ENCODE assay signal across 12 cellular contexts in genomic region chr12:106767954-106768501, GRCh38. TPM values are rescaled to one million over a fixed set of nuclear protein-coding genes. Genes with fewer than 3 reads are reported as not detected.
A peak's percentile ranks its signal among the peaks of the same experiment; 100 is the strongest.
DNase-seq lines count a peak whose midpoint lies in the region; ATAC-seq, FAIRE-seq and TF ChIP-seq lines count a peak whose summit lies in the region.
"Had no signal": no experiment of that assay in that cellular context is flagged by ENCODE, and none has a peak within 500 bp of the region (broad histone marks: within the 10 kb centered on the region; RNA-seq: fewer than 3 reads in every experiment).

No MANE protein-coding gene starts in this region.

- TF ChIP-seq RAD21 in SK-N-SH (IDR thresholded peaks at IDR 0.05; ENCODE audit: low read length) = no peak

- no peak overlapping the region for H3K4me2 ChIP-seq in SK-N-SH

- H3K9me3 ChIP-seq in SK-N-SH = no peaks in the 10 kb centered on the region
- H3K9me3 ChIP-seq: sigmoid colon had no signal

- no peak overlapping the region for H3K4me3 ChIP-seq in SK-N-SH (ENCODE audit: low read depth in 2 of 2, low read length in 1 of 2)
- H3K4me3 ChIP-seq in cardiac fibroblast (replicated peaks in 1 of 2; ENCODE audit: low read depth in 2 of 2, low read length in 2 of 2) = no peak overlapping the region
- H3K4me3 ChIP-seq: sigmoid colon had no signal

- TF ChIP-seq CTCF in SK-N-SH (IDR thresholded peaks at IDR 0.05) (no peak), cardiac fibroblast (IDR thresholded peaks at IDR 0.05; ENCODE audit: low read depth, low read length) (no peak)

- no peaks in the 10 kb centered on the region for H4K20me1 ChIP-seq in SK-N-SH (ENCODE audit: insufficient read depth)

- FAIRE-seq in urothelium cell line (lab: Jason Lieb, UNC) = no peak
- FAIRE-seq: bronchial epithelial cell had no signal

- H3K9ac ChIP-seq in SK-N-SH = no peak overlapping the region

- H3K4me1 ChIP-seq in SK-N-SH (ENCODE audit: control insufficient read depth in 1 of 2, insufficient read depth in 2 of 2, low read depth in 1 of 2, low read length in 1 of 2) = peaks cover 0 to 3% of the 10 kb centered on the region in 2 experiments; a peak in 2 of 4 replicates

- peak overlapping the region; percentile 40; the same call in 1 of the 2 replicates for H2AFZ ChIP-seq in SK-N-SH (ENCODE audit: low read depth)

- no peaks in the 10 kb centered on the region for H3K27me3 ChIP-seq in SK-N-SH (ENCODE audit: insufficient read depth)

- DNase-seq in SK-N-SH (no peak), cardiac fibroblast (ENCODE audit: low read depth in 2 of 2) (peak; percentile 24 to 84), left lobe of liver (ENCODE audit: low spot score) (peak; percentile 84), urothelium cell line (ENCODE audit: low spot score) (peak; percentile 15), CD1c-positive myeloid dendritic cell (ENCODE audit: extremely low spot score) (no peak)
- DNase-seq: activated CD8-positive, alpha-beta memory T cell treated with anti-CD3 and anti-CD28 coated beads, Interleukin-2, amount 50 U/mL, for 4 hours; foreskin melanocyte; sigmoid colon had no signal

- TF ChIP-seq EP300 in SK-N-SH (IDR thresholded peaks at IDR 0.05; ENCODE audit: borderline replicate concordance in 1 of 2, low read depth in 1 of 2, low read length in 1 of 2) = no peak

- H3K79me2 ChIP-seq in SK-N-SH (ENCODE audit: insufficient read depth) = no peaks in the 10 kb centered on the region

- POLR2A ChIA-PET in SK-N-SH (lab: Yijun Ruan, JAX) = no interaction called here

- ATAC-seq in SK-N-SH treated with all-trans-retinoic acid at 6 μM for 48 hours (no peak), left lobe of liver (peak; percentile 66), HG03097 (IDR thresholded peaks at IDR 0.05; ENCODE audit: low FRiP score, unreplicated experiment) (no peak), HG02759 (IDR thresholded peaks at IDR 0.05; ENCODE audit: unreplicated experiment) (no peak)

- no peaks in the 10 kb centered on the region for H3K9me2 ChIP-seq in SK-N-SH

- peaks cover 6% of the 10 kb centered on the region for H3F3A ChIP-seq in SK-N-SH (replicated peaks; ENCODE audit: insufficient read depth)

- WGBS in SK-N-SH (ENCODE audit: low lambda C conversion rate) = 57% methylated on average over 8 of the region's 8 CpGs

- peaks cover 0 to 2% of the 10 kb centered on the region in 2 experiments for H3K36me3 ChIP-seq in SK-N-SH (replicated peaks in 1 of 2; ENCODE audit: control insufficient read depth in 1 of 2, insufficient read depth in 2 of 2, low read length in 1 of 2)
- H3K36me3 ChIP-seq: sigmoid colon had no signal

- H3K27ac ChIP-seq in SK-N-SH (ENCODE audit: low read depth in 2 of 2, low read length in 1 of 2) = no peak overlapping the region
- H3K27ac ChIP-seq: sigmoid colon had no signal

- CTCF ChIA-PET in SK-N-SH (lab: Yijun Ruan, JAX) = interaction anchor here (0.6 to 1.2 kb wide), 2 partner anchors 151 to 377 kb away, joined by 3 read pairs; no protein-coding TSS in a partner anchor

TF ChIP-seq in SK-N-SH, 30 proteins besides CTCF, POLR2A, EP300 and RAD21 (continues in another document):
- no peak for TF ChIP-seq FOSL2 (IDR thresholded peaks at IDR 0.05; ENCODE audit: borderline replicate concordance, low read depth)
- TF ChIP-seq USF1 (IDR thresholded peaks at IDR 0.05; ENCODE audit: borderline replicate concordance, low read depth) = no peak
- TF ChIP-seq YY1 (IDR thresholded peaks at IDR 0.05; ENCODE audit: low read depth) = no peak
- TF ChIP-seq, protein P1, sequence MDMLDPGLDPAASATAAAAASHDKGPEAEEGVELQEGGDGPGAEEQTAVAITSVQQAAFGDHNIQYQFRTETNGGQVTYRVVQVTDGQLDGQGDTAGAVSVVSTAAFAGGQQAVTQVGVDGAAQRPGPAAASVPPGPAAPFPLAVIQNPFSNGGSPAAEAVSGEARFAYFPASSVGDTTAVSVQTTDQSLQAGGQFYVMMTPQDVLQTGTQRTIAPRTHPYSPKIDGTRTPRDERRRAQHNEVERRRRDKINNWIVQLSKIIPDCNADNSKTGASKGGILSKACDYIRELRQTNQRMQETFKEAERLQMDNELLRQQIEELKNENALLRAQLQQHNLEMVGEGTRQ (IDR thresholded peaks at IDR 0.05; ENCODE audit: borderline replicate concordance, low read depth, low read length) = no peak
- TF ChIP-seq, protein P2, sequence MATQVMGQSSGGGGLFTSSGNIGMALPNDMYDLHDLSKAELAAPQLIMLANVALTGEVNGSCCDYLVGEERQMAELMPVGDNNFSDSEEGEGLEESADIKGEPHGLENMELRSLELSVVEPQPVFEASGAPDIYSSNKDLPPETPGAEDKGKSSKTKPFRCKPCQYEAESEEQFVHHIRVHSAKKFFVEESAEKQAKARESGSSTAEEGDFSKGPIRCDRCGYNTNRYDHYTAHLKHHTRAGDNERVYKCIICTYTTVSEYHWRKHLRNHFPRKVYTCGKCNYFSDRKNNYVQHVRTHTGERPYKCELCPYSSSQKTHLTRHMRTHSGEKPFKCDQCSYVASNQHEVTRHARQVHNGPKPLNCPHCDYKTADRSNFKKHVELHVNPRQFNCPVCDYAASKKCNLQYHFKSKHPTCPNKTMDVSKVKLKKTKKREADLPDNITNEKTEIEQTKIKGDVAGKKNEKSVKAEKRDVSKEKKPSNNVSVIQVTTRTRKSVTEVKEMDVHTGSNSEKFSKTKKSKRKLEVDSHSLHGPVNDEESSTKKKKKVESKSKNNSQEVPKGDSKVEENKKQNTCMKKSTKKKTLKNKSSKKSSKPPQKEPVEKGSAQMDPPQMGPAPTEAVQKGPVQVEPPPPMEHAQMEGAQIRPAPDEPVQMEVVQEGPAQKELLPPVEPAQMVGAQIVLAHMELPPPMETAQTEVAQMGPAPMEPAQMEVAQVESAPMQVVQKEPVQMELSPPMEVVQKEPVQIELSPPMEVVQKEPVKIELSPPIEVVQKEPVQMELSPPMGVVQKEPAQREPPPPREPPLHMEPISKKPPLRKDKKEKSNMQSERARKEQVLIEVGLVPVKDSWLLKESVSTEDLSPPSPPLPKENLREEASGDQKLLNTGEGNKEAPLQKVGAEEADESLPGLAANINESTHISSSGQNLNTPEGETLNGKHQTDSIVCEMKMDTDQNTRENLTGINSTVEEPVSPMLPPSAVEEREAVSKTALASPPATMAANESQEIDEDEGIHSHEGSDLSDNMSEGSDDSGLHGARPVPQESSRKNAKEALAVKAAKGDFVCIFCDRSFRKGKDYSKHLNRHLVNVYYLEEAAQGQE (IDR thresholded peaks at IDR 0.05; ENCODE audit: low read depth, low read length) = no peak

TF ChIP-seq in SK-N-SH treated with all-trans-retinoic acid at 6 μM for 48 hours, 23 proteins besides CTCF, POLR2A, EP300 and RAD21:
- TF ChIP-seq ZFP30 (CRISPR knock-in tag; IDR thresholded peaks at IDR 0.05) (no peak), TSHZ2 (CRISPR knock-in tag; IDR thresholded peaks at IDR 0.05) (no peak), TOX (CRISPR knock-in tag; IDR thresholded peaks at IDR 0.05; ENCODE audit: borderline replicate concordance) (no peak), TCF4 (CRISPR knock-in tag; IDR thresholded peaks at IDR 0.05; ENCODE audit: borderline replicate concordance) (no peak), ZC3H10 (CRISPR knock-in tag; IDR thresholded peaks at IDR 0.05) (no peak), ARNTL (CRISPR knock-in tag; IDR thresholded peaks at IDR 0.05; ENCODE audit: borderline replicate concordance, low read depth) (no peak)

RNA-seq across cellular contexts. Expression of gene RIC8B, which starts 6.5 kb away (rescaled TPM):
- 6.2 and 9.2 TPM in 2 replicates for polyA plus RNA-seq in SK-N-SH (2012; rRNA removed)
- 6.4 and 6.7 TPM in 2 replicates for polyA plus RNA-seq in SK-N-SH (2012; cell fraction: cytosol; rRNA removed)
- polyA plus RNA-seq in SK-N-SH (2012; cell fraction: nucleus; rRNA removed) = 14.5 and 24.9 TPM in 2 replicates
- 9.6 TPM for total RNA-seq in left lobe of liver

Comparison
In these comparisons a context has a peak if more than half of its experiments do, and no peak if none do; other contexts are left out.
1. DNase-seq: peak in cardiac fibroblast (2 of 2), left lobe of liver (single experiment) and urothelium cell line (single experiment); none in SK-N-SH (single experiment) and CD1c-positive myeloid dendritic cell (single experiment).